ENCODE assay signal across 19 cellular contexts in the genomic region with DNA sequence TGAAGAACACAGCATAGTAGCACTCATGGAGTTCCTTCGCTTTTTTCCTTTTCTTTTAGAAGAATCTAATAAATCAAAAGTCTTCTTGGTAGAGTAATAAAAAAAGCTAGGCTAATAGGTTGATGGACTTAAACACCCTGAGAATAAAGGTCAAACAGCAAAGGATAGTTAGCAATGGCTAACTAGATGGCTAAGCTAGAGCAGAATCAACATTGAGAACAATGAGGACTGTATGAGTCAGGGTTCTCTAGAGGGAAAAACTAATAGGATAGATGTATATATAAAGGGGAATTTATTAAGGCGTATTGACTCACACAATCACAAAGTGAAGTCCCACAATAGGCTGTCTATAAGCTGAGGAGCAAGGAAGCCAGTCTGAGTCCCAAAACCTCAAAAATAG.
DNase-seq lines count a peak whose midpoint lies in the region; FAIRE-seq and TF ChIP-seq lines count a peak whose summit lies in the region.
"Had no signal": no experiment of that assay in that cellular context is flagged by ENCODE, and none has a peak within 500 bp of the region (broad histone marks: within the 10 kb centered on the region; RNA-seq: fewer than 3 reads in every experiment).

No MANE protein-coding gene starts in this region.

- dilution Hi-C loops in mammary epithelial cell (cut with HindIII; ENCODE audit: low sequenced_read_pairs): no loop called here

- no peak overlapping the region for H3K27ac Mint-ChIP-seq in MCF 10A (ENCODE audit: low read depth, unreplicated experiment)
- peak overlapping the region; percentile 49 for H3K27ac Mint-ChIP-seq in progenitor cell of endocrine pancreas
- H3K27ac Mint-ChIP-seq: CD4-positive, CD25-positive, alpha-beta regulatory T cell; GM23338; H9 had no signal

- H3K9ac ChIP-seq in mammary epithelial cell (ENCODE audit: insufficient read depth, low read length): no peak overlapping the region
- H3K9ac ChIP-seq: BLaER1 had no signal

- in situ Hi-C loops in mammary epithelial cell (cut with MboI; ENCODE audit: low sequenced_read_pairs in 2 of 2): no loop called here

- peak; percentile 2 for DNase-seq in mammary epithelial cell
- DNase-seq in MCF 10A (ENCODE audit: unreplicated experiment): no peak
- peak; percentile 85 for DNase-seq in DMS53 (lab: John Stamatoyannopoulos, UW)
- peak; percentile 15 for DNase-seq in bronchial epithelial cell (ENCODE audit: low read depth)
- DNase-seq in progenitor cell of endocrine pancreas (ENCODE audit: low spot score, unreplicated experiment): no peak
- DNase-seq in stimulated activated CD4-positive, alpha-beta T cell treated with anti-CD3 and anti-CD28 coated beads, Interleukin-1b, Interleukin-23, amount 100 ng/mL, for 48 hours: no peak
- no peak for DNase-seq in dermis blood vessel endothelial cell
- no peak for DNase-seq in left ventricle myocardium inferior
- DNase-seq: 8988T; AML-193; CD4-positive, CD25-positive, alpha-beta regulatory T cell; DMS79 treated with DMSO at 0.1 percent for 48 hours; EL; H9 had no signal

- H3K9me3 ChIP-seq in mammary epithelial cell (replicated peaks; ENCODE audit: insufficient read depth, low read length) (no peaks in the 10 kb centered on the region), left ventricle myocardium inferior (replicated peaks) (no peaks in the 10 kb centered on the region)
- H3K9me3 ChIP-seq: BLaER1 had no signal

- POLR2A ChIA-PET in MCF 10A (lab: Yijun Ruan, JAX): no interaction called here

- H3K4me1 ChIP-seq in mammary epithelial cell (ENCODE audit: insufficient read depth, low read length) (no peaks in the 10 kb centered on the region), left ventricle myocardium inferior (no peaks in the 10 kb centered on the region)
- H3K4me1 ChIP-seq: BLaER1 had no signal

- no peak overlapping the region for H2AFZ ChIP-seq in mammary epithelial cell (ENCODE audit: low read depth, low read length)
- H2AFZ ChIP-seq: GM23338 had no signal

- H3K27me3 ChIP-seq in mammary epithelial cell (ENCODE audit: insufficient read depth, low read length) (no peaks in the 10 kb centered on the region), bronchial epithelial cell (ENCODE audit: control insufficient read depth, insufficient read depth, low read length) (no peaks in the 10 kb centered on the region), left ventricle myocardium inferior (ENCODE audit: low read depth) (no peaks in the 10 kb centered on the region)
- H3K27me3 ChIP-seq: BLaER1 had no signal

- H3K79me2 ChIP-seq in mammary epithelial cell (ENCODE audit: insufficient read depth, low read length): no peaks in the 10 kb centered on the region

- no peak overlapping the region for H3K4me2 ChIP-seq in mammary epithelial cell (ENCODE audit: insufficient read depth, low read depth, low read length)
- H3K4me2 ChIP-seq: BLaER1, GM23338 had no signal

- H3K4me3 ChIP-seq in mammary epithelial cell (replicated peaks in 1 of 3; ENCODE audit: insufficient read depth in 1 of 3, low read depth in 2 of 3, low read length in 3 of 3) (no peak overlapping the region), bronchial epithelial cell (ENCODE audit: low read depth, low read length) (no peak overlapping the region), left ventricle myocardium inferior (no peak overlapping the region)
- H3K4me3 ChIP-seq: BLaER1, GM23338 had no signal

- CTCF ChIA-PET in mammary epithelial cell (lab: Charles Lee; ENCODE audit: low non-redundant PET) (no interaction called here), MCF 10A (lab: Yijun Ruan, JAX) (no interaction called here)

- no peaks in the 10 kb centered on the region for H3K36me3 ChIP-seq in mammary epithelial cell (ENCODE audit: insufficient read depth, low read length)
- no peaks in the 10 kb centered on the region for H3K36me3 ChIP-seq in bronchial epithelial cell (ENCODE audit: control insufficient read depth, insufficient read depth, low read length)
- no peaks in the 10 kb centered on the region for H3K36me3 ChIP-seq in left ventricle myocardium inferior
- H3K36me3 ChIP-seq: BLaER1 had no signal

- 63% methylated on average over 2 of the region's 2 CpGs for WGBS in mammary epithelial cell (ENCODE audit: low coverage, missing lambda C conversion rate)

- BruUV-seq in mammary epithelial cell (replicated peaks; lab: Mats Ljungman, UMichigan): no TSS peak
- BruUV-seq in MCF 10A (replicated peaks; lab: Mats Ljungman, UMichigan): no TSS peak

- H4K20me1 ChIP-seq in mammary epithelial cell (ENCODE audit: insufficient read depth, low read length): no peaks in the 10 kb centered on the region
- H4K20me1 ChIP-seq: BLaER1 had no signal

- no peak overlapping the region for H3K4me3 Mint-ChIP-seq in MCF 10A (ENCODE audit: unreplicated experiment)
- H3K4me3 Mint-ChIP-seq in progenitor cell of endocrine pancreas (ENCODE audit: low read depth): no peak overlapping the region
- H3K4me3 Mint-ChIP-seq: CD4-positive, CD25-positive, alpha-beta regulatory T cell; GM23338; H9 had no signal

- H3K36me3 Mint-ChIP-seq in MCF 10A (ENCODE audit: insufficient read depth, unreplicated experiment): no peaks in the 10 kb centered on the region
- H3K36me3 Mint-ChIP-seq in progenitor cell of endocrine pancreas (ENCODE audit: insufficient read depth): peaks cover 2% of the 10 kb centered on the region
- H3K36me3 Mint-ChIP-seq: CD4-positive, CD25-positive, alpha-beta regulatory T cell had no signal

- no peaks in the 10 kb centered on the region for H3K27me3 Mint-ChIP-seq in MCF 10A (ENCODE audit: insufficient read depth, unreplicated experiment)
- H3K27me3 Mint-ChIP-seq in progenitor cell of endocrine pancreas: no peaks in the 10 kb centered on the region
- H3K27me3 Mint-ChIP-seq: CD4-positive, CD25-positive, alpha-beta regulatory T cell had no signal

- FAIRE-seq in bronchial epithelial cell (lab: Jason Lieb, UNC): no peak
- FAIRE-seq: G401.6, GM12891, HTR-8/SVneo had no signal

- H3K27ac ChIP-seq in mammary epithelial cell (ENCODE audit: insufficient read depth, low read depth, low read length): no peak overlapping the region
- no peak overlapping the region for H3K27ac ChIP-seq in left ventricle myocardium inferior (replicated peaks)
- H3K27ac ChIP-seq: BLaER1 had no signal

- intact Hi-C loops in mammary epithelial cell (cut with micrococcal nuclease) (no loop called here), MCF 10A (cut with micrococcal nuclease) (no loop called here), left ventricle myocardium inferior (cut with micrococcal nuclease) (no loop called here)

- H3K4me1 Mint-ChIP-seq in MCF 10A (ENCODE audit: insufficient read depth, unreplicated experiment) (no peaks in the 10 kb centered on the region), progenitor cell of endocrine pancreas (ENCODE audit: low read depth) (no peaks in the 10 kb centered on the region)
- H3K4me1 Mint-ChIP-seq: CD4-positive, CD25-positive, alpha-beta regulatory T cell; GM23338; H9 had no signal

- H3K9me3 Mint-ChIP-seq in MCF 10A (ENCODE audit: unreplicated experiment) (peaks cover 19% of the 10 kb centered on the region), progenitor cell of endocrine pancreas (ENCODE audit: low read depth) (peaks cover 32% of the 10 kb centered on the region)
- H3K9me3 Mint-ChIP-seq: GM23338 had no signal

- TF ChIP-seq CTCF in mammary epithelial cell (conservative IDR thresholded peaks at IDR 0.05 in 1 of 2, IDR thresholded peaks at IDR 0.05 in 1 of 2; ENCODE audit: extremely low read depth in 1 of 2, insufficient read depth in 1 of 2, low read depth in 1 of 2, low read length in 2 of 2) (no peak), MCF 10A (IDR thresholded peaks at IDR 0.05; ENCODE audit: unreplicated experiment) (no peak), bronchial epithelial cell (IDR thresholded peaks at IDR 0.05; ENCODE audit: insufficient read depth, low read length, severe bottlenecking) (no peak), progenitor cell of endocrine pancreas (IDR thresholded peaks at IDR 0.05; ENCODE audit: unreplicated experiment) (no peak), left ventricle myocardium inferior (IDR thresholded peaks at IDR 0.05; ENCODE audit: borderline replicate concordance) (no peak)

Comparison
In these comparisons a context has a peak if more than half of its experiments do, and no peak if none do; other contexts are left out.
1. DNase-seq: peak in mammary epithelial cell (single experiment), DMS53 (single experiment) and bronchial epithelial cell (single experiment); none in MCF 10A (single experiment), progenitor cell of endocrine pancreas (single experiment), stimulated activated CD4-positive, alpha-beta T cell treated with anti-CD3 and anti-CD28 coated beads, Interleukin-1b, Interleukin-23, amount 100 ng/mL, for 48 hours (single experiment), dermis blood vessel endothelial cell (single experiment) and left ventricle myocardium inferior (single experiment).